2 cellular contexts compared by ENCODE assay signal in genomic region chr6:3458706-3459421, GRCh38.
TF ChIP-seq lines count a peak whose summit lies in the region.

No MANE protein-coding gene starts in this region.

TF ChIP-seq in K562, 482 proteins besides CTCF, POLR2A, EP300 and RAD21:
- TF ChIP-seq HINFP (tag; conservative IDR thresholded peaks at IDR 0.05; ENCODE audit: low read depth) (0 out of 2 replicates have a peak, but pooled peaks have one; percentile 20), ZSCAN29 (IDR thresholded peaks at IDR 0.05) (peak; percentile 58; the same call in 1 of the 2 replicates), EGR1 (conservative IDR thresholded peaks at IDR 0.05) (no peak), ZNF311 (CRISPR knock-in tag; IDR thresholded peaks at IDR 0.05) (no peak), PRDM10 (IDR thresholded peaks at IDR 0.05; ENCODE audit: partially characterized antibody) (peak; percentile 97), FOXK2 (conservative IDR thresholded peaks at IDR 0.05 in 1 of 2, IDR thresholded peaks at IDR 0.05 in 1 of 2; ENCODE audit: low read depth in 2 of 2) (peak in 1 of 2 experiments; percentile 71; a peak in 1 of 4 replicates)

TF ChIP-seq in SK-N-SH, 30 proteins besides CTCF, POLR2A, EP300 and RAD21:
- no peak for TF ChIP-seq RFX5 (IDR thresholded peaks at IDR 0.05; ENCODE audit: low read length)
- no peak for TF ChIP-seq YY1 (IDR thresholded peaks at IDR 0.05; ENCODE audit: low read depth)
- TF ChIP-seq USF1 (IDR thresholded peaks at IDR 0.05; ENCODE audit: borderline replicate concordance, low read depth): no peak
- TF ChIP-seq SIN3A (IDR thresholded peaks at IDR 0.05; ENCODE audit: borderline replicate concordance, low read depth, low read length): no peak
- no peak for TF ChIP-seq RXRA (IDR thresholded peaks at IDR 0.05; ENCODE audit: borderline replicate concordance, low read depth)
- TF ChIP-seq IRF3 (IDR thresholded peaks at IDR 0.05; ENCODE audit: low read depth, low read length): no peak
- no peak for TF ChIP-seq GABPA (IDR thresholded peaks at IDR 0.05; ENCODE audit: low read depth)
- TF ChIP-seq SMC3 (IDR thresholded peaks at IDR 0.05; ENCODE audit: low read depth, low read length): no peak
- TF ChIP-seq MAX (IDR thresholded peaks at IDR 0.05; ENCODE audit: low read depth): no peak
- TF ChIP-seq JUND (IDR thresholded peaks at IDR 0.05): no peak
- no peak for TF ChIP-seq CHD2 (IDR thresholded peaks at IDR 0.05; ENCODE audit: low read length, partially characterized antibody)
- TF ChIP-seq TEAD4 (IDR thresholded peaks at IDR 0.05; ENCODE audit: borderline replicate concordance, insufficient read depth): no peak
- TF ChIP-seq NFIC (IDR thresholded peaks at IDR 0.05; ENCODE audit: borderline replicate concordance): no peak
- no peak for TF ChIP-seq TCF12 (IDR thresholded peaks at IDR 0.05)
- no peak for TF ChIP-seq NRF1 (IDR thresholded peaks at IDR 0.05; ENCODE audit: low read depth, low read length)
- no peak for TF ChIP-seq TAF1 (IDR thresholded peaks at IDR 0.05; ENCODE audit: borderline replicate concordance, low read depth, low read length)
- TF ChIP-seq FOXJ3 (CRISPR knock-in tag; IDR thresholded peaks at IDR 0.05): no peak
- TF ChIP-seq USF2 (IDR thresholded peaks at IDR 0.05; ENCODE audit: borderline replicate concordance, low read depth, low read length): no peak
- no peak for TF ChIP-seq POLR2AphosphoS5 (IDR thresholded peaks at IDR 0.05; ENCODE audit: low read depth, low read length)
